10 cellular contexts compared by ENCODE assay signal in genomic region chr3:127473244-127474024, GRCh38.
A peak's percentile ranks its signal among the peaks of the same experiment; 100 is the strongest.
DNase-seq lines count a peak whose midpoint lies in the region; ATAC-seq and TF ChIP-seq lines count a peak whose summit lies in the region.
"Had no signal": no experiment of that assay in that cellular context is flagged by ENCODE, and none has a peak within 500 bp of the region (broad histone marks: within the 10 kb centered on the region; RNA-seq: fewer than 3 reads in every experiment).

No MANE protein-coding gene starts in this region.

- ATAC-seq in activated CD4-positive, alpha-beta T cell treated with anti-CD3 and anti-CD28 coated beads for 36 hours = peak; percentile 58
- ATAC-seq in GM21786 (IDR thresholded peaks at IDR 0.05; ENCODE audit: unreplicated experiment) = no peak
- no peak for ATAC-seq in activated T-cell treated with anti-CD3 and anti-CD28 coated beads, Interleukin-2, amount 50 U/mL, for 4 hours

- CTCF ChIA-PET in activated CD4-positive, alpha-beta T cell treated with anti-CD3 and anti-CD28 coated beads for 36 hours (lab: Charles Lee) = interaction anchor here (1.1 kb wide), 1 partner anchor 167 kb away, joined by 3 read pairs; no protein-coding TSS in a partner anchor

- no peak overlapping the region for H3K4me3 Mint-ChIP-seq in activated CD4-positive, alpha-beta T cell treated with anti-CD3 and anti-CD28 coated beads for 36 hours
- H3K4me3 Mint-ChIP-seq in activated T-cell treated with anti-CD3 and anti-CD28 coated beads, Interleukin-2, amount 50 U/mL, for 4 hours = no peak overlapping the region
- H3K4me3 Mint-ChIP-seq: stimulated activated naive B cell treated with anti-CD40 and anti-IgM and Interleukin-4, amounts not matched to agents 10 μg/mL and 1 μg/mL and 100 μg/mL, for 72 hours had no signal

- peak; percentile 48 for TF ChIP-seq CTCF in LNCAP (IDR thresholded peaks at IDR 0.05)
- TF ChIP-seq CTCF in brain microvascular endothelial cell (IDR thresholded peaks at IDR 0.05; ENCODE audit: low read depth, low read length, missing control alignments) = peak; percentile 37
- TF ChIP-seq CTCF in retinal pigment epithelial cell (conservative IDR thresholded peaks at IDR 0.05; ENCODE audit: low read depth, low read length) = peak; percentile 45

- no peaks in the 10 kb centered on the region for H3K4me1 Mint-ChIP-seq in activated CD4-positive, alpha-beta T cell treated with anti-CD3 and anti-CD28 coated beads for 36 hours
- H3K4me1 Mint-ChIP-seq in activated T-cell treated with anti-CD3 and anti-CD28 coated beads, Interleukin-2, amount 50 U/mL, for 4 hours (ENCODE audit: low read depth) = no peaks in the 10 kb centered on the region
- H3K4me1 Mint-ChIP-seq: stimulated activated naive B cell treated with anti-CD40 and anti-IgM and Interleukin-4, amounts not matched to agents 10 μg/mL and 1 μg/mL and 100 μg/mL, for 72 hours had no signal

- no peaks in the 10 kb centered on the region for H3K27me3 ChIP-seq in brain microvascular endothelial cell (replicated peaks)
- H3K27me3 ChIP-seq: pancreas had no signal

- H3K27ac ChIP-seq in brain microvascular endothelial cell = no peak overlapping the region
- H3K27ac ChIP-seq: pancreas had no signal

- H3K4me3 ChIP-seq in brain microvascular endothelial cell (ENCODE audit: low read depth, low read length) (no peak overlapping the region), retinal pigment epithelial cell (ENCODE audit: low read length) (no peak overlapping the region)
- H3K4me3 ChIP-seq: pancreas had no signal

- intact Hi-C loops in activated CD4-positive, alpha-beta T cell treated with anti-CD3 and anti-CD28 coated beads for 36 hours (cut with DNase I, micrococcal nuclease) = loop anchor here in 1 of 2 experiments (5.0 kb wide), 1 partner anchor 491 kb away; the partner anchor contains the start of gene PLXNA1

- DNase-seq in activated CD4-positive, alpha-beta T cell treated with anti-CD3 and anti-CD28 coated beads for 36 hours = peak; percentile 63
- no peak for DNase-seq in activated CD4-positive, alpha-beta T cell treated with anti-CD3 and anti-CD28 coated beads, Interleukin-2, amount 50 U/mL, for 4 hours
- no peak for DNase-seq in brain microvascular endothelial cell
- no peak for DNase-seq in retinal pigment epithelial cell (ENCODE audit: low read depth)
- DNase-seq in NCI-H1694 treated with DMSO at 0.1 percent for 48 hours (lab: John Stamatoyannopoulos, UW) = no peak
- DNase-seq in activated T-cell treated with anti-CD3 and anti-CD28 coated beads, Interleukin-2, amount 50 U/mL, for 4 hours = no peak
- DNase-seq: stimulated activated naive B cell treated with anti-CD40 and anti-IgM and Interleukin-4, amounts not matched to agents 10 μg/mL and 1 μg/mL and 100 μg/mL, for 72 hours had no signal

- POLR2A ChIA-PET in activated CD4-positive, alpha-beta T cell treated with anti-CD3 and anti-CD28 coated beads for 36 hours (lab: Charles Lee) = no interaction called here

- in situ Hi-C loops in brain microvascular endothelial cell (cut with HindIII; ENCODE audit: low pct_ligation_motif_present, low sequenced_read_pairs) = no loop called here

- H3K36me3 Mint-ChIP-seq in activated CD4-positive, alpha-beta T cell treated with anti-CD3 and anti-CD28 coated beads for 36 hours (ENCODE audit: low read depth) = no peaks in the 10 kb centered on the region
- H3K36me3 Mint-ChIP-seq in activated T-cell treated with anti-CD3 and anti-CD28 coated beads, Interleukin-2, amount 50 U/mL, for 4 hours (ENCODE audit: insufficient read depth) = no peaks in the 10 kb centered on the region
- H3K36me3 Mint-ChIP-seq: stimulated activated naive B cell treated with anti-CD40 and anti-IgM and Interleukin-4, amounts not matched to agents 10 μg/mL and 1 μg/mL and 100 μg/mL, for 72 hours had no signal

- peaks cover 14% of the 10 kb centered on the region for H3K27me3 Mint-ChIP-seq in activated CD4-positive, alpha-beta T cell treated with anti-CD3 and anti-CD28 coated beads for 36 hours
- no peaks in the 10 kb centered on the region for H3K27me3 Mint-ChIP-seq in activated T-cell treated with anti-CD3 and anti-CD28 coated beads, Interleukin-2, amount 50 U/mL, for 4 hours (ENCODE audit: low read depth)

- H3K9me3 Mint-ChIP-seq in activated CD4-positive, alpha-beta T cell treated with anti-CD3 and anti-CD28 coated beads for 36 hours (ENCODE audit: low read depth) = no peaks in the 10 kb centered on the region
- no peaks in the 10 kb centered on the region for H3K9me3 Mint-ChIP-seq in activated T-cell treated with anti-CD3 and anti-CD28 coated beads, Interleukin-2, amount 50 U/mL, for 4 hours

- no peak overlapping the region for H3K27ac Mint-ChIP-seq in activated CD4-positive, alpha-beta T cell treated with anti-CD3 and anti-CD28 coated beads for 36 hours
- H3K27ac Mint-ChIP-seq: stimulated activated naive B cell treated with anti-CD40 and anti-IgM and Interleukin-4, amounts not matched to agents 10 μg/mL and 1 μg/mL and 100 μg/mL, for 72 hours had no signal

- H3K36me3 ChIP-seq in brain microvascular endothelial cell (replicated peaks) = no peaks in the 10 kb centered on the region
- H3K36me3 ChIP-seq: pancreas had no signal
